1 cellular context compared by ENCODE assay signal in genomic region chr17:76419576-76420245, GRCh38.
TF ChIP-seq lines count a peak whose summit lies in the region.

No MANE protein-coding gene starts in this region.

TF ChIP-seq in GM12878, 131 proteins besides CTCF, POLR2A, EP300 and RAD21:
- TF ChIP-seq ZSCAN29 (IDR thresholded peaks at IDR 0.05) (no peak), HDGF (IDR thresholded peaks at IDR 0.05) (peak; percentile 45; the same call in 1 of the 2 replicates), STAT1 (conservative IDR thresholded peaks at IDR 0.05) (no peak), IKZF1 (conservative IDR thresholded peaks at IDR 0.05) (peak; percentile 23; the same call in 1 of the 2 replicates)
